Comparison of ENCODE assay signal across 17 cellular contexts in genomic region chr15:58697220-58697619, GRCh38.
"Had no signal": no experiment of that assay in that cellular context is flagged by ENCODE, and none has a peak within 500 bp of the region (broad histone marks: within the 10 kb centered on the region; RNA-seq: fewer than 3 reads in every experiment).

No MANE protein-coding gene starts in this region.

- H3K27ac ChIP-seq: foreskin keratinocyte, sigmoid colon, spleen, stomach, testis had no signal

- H3K4me3 Mint-ChIP-seq: activated CD4-positive, alpha-beta T cell treated with anti-CD3 and anti-CD28 coated beads, Interleukin-2, amount 10 ng/mL, durations not matched to agents 24 days and 14 days; activated naive CD4-positive, alpha-beta T cell treated with anti-CD3 and anti-CD28 coated beads, Interleukin-2, amount 10 ng/mL, durations not matched to agents 7 days and 5 days had no signal

- H3K4me3 ChIP-seq: sigmoid colon, spleen, stomach, testis had no signal

- H3K4me1 ChIP-seq: testis had no signal

- H3K27me3 Mint-ChIP-seq: activated CD4-positive, alpha-beta T cell treated with anti-CD3 and anti-CD28 coated beads, Interleukin-2, amount 10 ng/mL, durations not matched to agents 24 days and 14 days; activated naive CD4-positive, alpha-beta T cell treated with anti-CD3 and anti-CD28 coated beads, Interleukin-2, amount 10 ng/mL, durations not matched to agents 7 days and 5 days had no signal

- ATAC-seq: foreskin keratinocyte, left ventricle myocardium superior had no signal

- DNase-seq: activated CD4-positive, alpha-beta T cell treated with anti-CD3 and anti-CD28 coated beads, Interleukin-2, amount 10 ng/mL, durations not matched to agents 24 days and 14 days; activated CD4-positive, CD25-positive, alpha-beta regulatory T cell; activated naive CD4-positive, alpha-beta T cell treated with anti-CD3 and anti-CD28 coated beads, Interleukin-2, amount 10 ng/mL, durations not matched to agents 7 days and 5 days; activated T-cell treated with anti-CD3 and anti-CD28 coated beads for 4 hours; central memory CD4-positive, alpha-beta T cell; cortex of kidney; effector CD4-positive, alpha-beta T cell; foreskin keratinocyte; glutamatergic neuron; hypothalamus; kidney glomerular epithelial cell; left ventricle myocardium superior; sigmoid colon; spleen; stomach; SW 1271; testis had no signal

- H3K36me3 ChIP-seq: sigmoid colon had no signal

- H3K9me3 ChIP-seq: sigmoid colon, testis had no signal

- H3K27me3 ChIP-seq: foreskin keratinocyte, sigmoid colon, spleen, stomach, testis had no signal

- H3K27ac Mint-ChIP-seq: activated naive CD4-positive, alpha-beta T cell treated with anti-CD3 and anti-CD28 coated beads, Interleukin-2, amount 10 ng/mL, durations not matched to agents 7 days and 5 days had no signal
